In the genomic region with DNA sequence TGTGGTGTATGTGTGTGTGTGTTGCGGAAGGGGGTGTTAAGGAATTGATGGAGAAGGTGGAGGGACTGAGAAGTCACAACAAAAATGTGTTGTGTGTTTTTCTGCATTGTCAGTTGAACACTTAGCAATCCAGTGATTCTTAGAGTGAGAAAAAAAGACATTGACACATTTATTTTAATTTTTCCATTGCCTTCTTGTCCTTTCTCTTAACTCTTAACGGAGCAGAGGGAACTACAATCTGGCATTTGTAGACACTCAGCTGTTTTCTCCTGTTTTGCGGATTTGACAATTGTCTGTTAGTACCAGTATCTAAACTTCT, we compare ENCODE assay signal across 8 cellular contexts. TPM values are rescaled to one million over a fixed set of nuclear protein-coding genes. Genes with fewer than 3 reads are reported as not detected.
DNase-seq lines count a peak whose midpoint lies in the region; ATAC-seq and TF ChIP-seq lines count a peak whose summit lies in the region.

No MANE protein-coding gene starts in this region.

- CTCF ChIA-PET in mammary epithelial cell (lab: Charles Lee; ENCODE audit: low non-redundant PET): interaction anchor here (0.6 kb wide), 1 partner anchor 12 kb away, joined by 4 read pairs; no protein-coding TSS in a partner anchor

- BruUV-seq in mammary epithelial cell (replicated peaks; lab: Mats Ljungman, UMichigan): no TSS peak

- TF ChIP-seq CTCF in mammary epithelial cell (conservative IDR thresholded peaks at IDR 0.05 in 1 of 2, IDR thresholded peaks at IDR 0.05 in 1 of 2; ENCODE audit: extremely low read depth in 1 of 2, insufficient read depth in 1 of 2, low read depth in 1 of 2, low read length in 2 of 2) (no peak), uterus (IDR thresholded peaks at IDR 0.05) (no peak)

- DNase-seq in Right ventricle myocardium superior (no peak), Right ventricle myocardium inferior (ENCODE audit: missing footprints) (no peak), mammary epithelial cell (no peak), uterus (no peak), middle frontal gyrus (ENCODE audit: extremely low spot score, low spot score) (no peak), OCI-M2 (lab: John Stamatoyannopoulos, UW; ENCODE audit: unreplicated experiment) (no peak)
- DNase-seq in stimulated activated naive CD4-positive, alpha-beta T cell treated with Interleukin-2 at 50 U/mL for 16 hours (lab: John Stamatoyannopoulos, UW): no peak

- H3K9me3 ChIP-seq in mammary epithelial cell (replicated peaks; ENCODE audit: insufficient read depth, low read length) (no peaks in the 10 kb centered on the region), mesodermal cell (ENCODE audit: control insufficient read depth, low read length) (no peaks in the 10 kb centered on the region), uterus (no peaks in the 10 kb centered on the region)

- intact Hi-C loops in Right ventricle myocardium superior (cut with DNase I) (no loop called here), Right ventricle myocardium inferior (cut with DNase I) (loop anchor here (10.0 kb wide), 2 partner anchors 288 to 562 kb away; no protein-coding TSS in a partner anchor), mammary epithelial cell (cut with micrococcal nuclease) (no loop called here), uterus (cut with DNase I; ENCODE audit: low total_unique reads) (no loop called here)

- H3K9ac ChIP-seq in mammary epithelial cell (ENCODE audit: insufficient read depth, low read length): peak overlapping the region; percentile 37

- peaks cover 14% of the 10 kb centered on the region for H3K4me1 ChIP-seq in mammary epithelial cell (ENCODE audit: insufficient read depth, low read length)
- peaks cover 4% of the 10 kb centered on the region for H3K4me1 ChIP-seq in mesodermal cell (ENCODE audit: control insufficient read depth, insufficient read depth, low read length, poor library complexity, severe bottlenecking)
- H3K4me1 ChIP-seq in uterus: peaks cover 0 to 6% of the 10 kb centered on the region in 2 donors

- dilution Hi-C loops in mammary epithelial cell (cut with HindIII; ENCODE audit: low sequenced_read_pairs): no loop called here

- ATAC-seq in Right ventricle myocardium superior (ENCODE audit: poor library complexity) (peak; percentile 13), Right ventricle myocardium inferior (no peak)

- H3K27ac ChIP-seq in mammary epithelial cell (ENCODE audit: insufficient read depth, low read depth, low read length): no peak overlapping the region
- no peak overlapping the region for H3K27ac ChIP-seq in mesodermal cell (ENCODE audit: low read depth, low read length, severe bottlenecking)
- peak overlapping the region in 1 of 2 donors; percentile 87 for H3K27ac ChIP-seq in uterus

- H3K4me3 ChIP-seq in mammary epithelial cell (replicated peaks in 1 of 3; ENCODE audit: insufficient read depth in 1 of 3, low read depth in 2 of 3, low read length in 3 of 3) (peak overlapping the region; percentile 71 to 85 (median 74)), mesodermal cell (ENCODE audit: extremely low read depth, insufficient read depth, low read length, poor library complexity, severe bottlenecking) (peak overlapping the region; percentile 59), uterus (peak overlapping the region; percentile 55 to 92)

- H3K27me3 ChIP-seq in mammary epithelial cell (ENCODE audit: insufficient read depth, low read length) (peaks cover 7% of the 10 kb centered on the region), uterus (peaks cover 0 to 4% of the 10 kb centered on the region in 2 donors)

- no peaks in the 10 kb centered on the region for H3K36me3 ChIP-seq in mammary epithelial cell (ENCODE audit: insufficient read depth, low read length)
- H3K36me3 ChIP-seq in mesodermal cell (ENCODE audit: control insufficient read depth, insufficient read depth, low read length): no peaks in the 10 kb centered on the region
- H3K36me3 ChIP-seq in uterus: no peaks in the 10 kb centered on the region

- WGBS in mammary epithelial cell (ENCODE audit: low coverage, missing lambda C conversion rate): 82% methylated on average over 3 of the region's 3 CpGs
- 8 to 11% methylated on average over 2 to 3 of the region's 3 CpGs for WGBS in mesodermal cell (ENCODE audit: insufficient coverage in 2 of 2), 2 experiments

- no peaks in the 10 kb centered on the region for H3K79me2 ChIP-seq in mammary epithelial cell (ENCODE audit: insufficient read depth, low read length)

- in situ Hi-C loops in mammary epithelial cell (cut with MboI; ENCODE audit: low sequenced_read_pairs in 2 of 2): loop anchor here in 1 of 2 donors (25.0 kb wide), 1 partner anchor 784 kb away; no protein-coding TSS in a partner anchor

- TF ChIP-seq POLR2A in uterus (IDR thresholded peaks at IDR 0.05): no peak

- peak overlapping the region; percentile 93 for H3K4me2 ChIP-seq in mammary epithelial cell (ENCODE audit: insufficient read depth, low read depth, low read length)

- no peaks in the 10 kb centered on the region for H4K20me1 ChIP-seq in mammary epithelial cell (ENCODE audit: insufficient read depth, low read length)

- H2AFZ ChIP-seq in mammary epithelial cell (ENCODE audit: low read depth, low read length): peak overlapping the region; percentile 99

RNA-seq across cellular contexts. Expression of a gene that starts 0.7 kb away (rescaled TPM):
- total RNA-seq in Right ventricle myocardium superior (6.2 TPM), Right ventricle myocardium inferior (4.9 TPM), mammary epithelial cell (1 to 10 TPM; 3.2 to 4.2 TPM), uterus (10 to 100 TPM in 1 of 4 donors, 1 to 10 TPM in 2, not detected in 1; 1.9 to 11.0 (median 5.0) TPM)
- polyA plus RNA-seq in mammary epithelial cell: 3.6 TPM
- not detected for polyA minus RNA-seq in mammary epithelial cell
- polyA plus RNA-seq in mesodermal cell (2013, experiment 1 of 2): 3.2 TPM
- polyA plus RNA-seq in mesodermal cell (2013, experiment 2 of 2): 3.2 TPM

RNA-seq across cellular contexts. Expression of a gene that starts 14.0 kb away (rescaled TPM):
- total RNA-seq in Right ventricle myocardium superior (0.05 TPM), Right ventricle myocardium inferior (0.19 TPM), mammary epithelial cell (not detected), uterus (1 to 10 TPM in 1 of 4 donors, under 1 TPM in 2, not detected in 1; 0.29 to 3.6 (median 0.46) TPM)
- polyA plus RNA-seq in mammary epithelial cell: not detected
- polyA minus RNA-seq in mammary epithelial cell: not detected
- 1.3 TPM for polyA plus RNA-seq in mesodermal cell (2013, experiment 1 of 2)
- polyA plus RNA-seq in mesodermal cell (2013, experiment 2 of 2): 0.30 TPM
